Comparison of ENCODE assay signal across 18 cellular contexts in genomic region chr4:168521736-168522135, GRCh38.
"Had no signal": no experiment of that assay in that cellular context is flagged by ENCODE, and none has a peak within 500 bp of the region (broad histone marks: within the 10 kb centered on the region; RNA-seq: fewer than 3 reads in every experiment).

No MANE protein-coding gene starts in this region.

- H3K4me3 Mint-ChIP-seq: activated CD8-positive, alpha-beta memory T cell treated with anti-CD3 and anti-CD28 coated beads, Interleukin-2, amount 10 ng/mL, durations not matched to agents 7 days and 5 days; activated naive CD8-positive, alpha-beta T cell; activated T-cell treated with anti-CD3 and anti-CD28 coated beads, Interleukin-2, amount 50 U/mL, for 24 hours; neural crest cell had no signal

- H3K4me1 ChIP-seq: parathyroid adenoma, vagina had no signal

- H3K9me3 ChIP-seq: esophagus squamous epithelium, tibial nerve, vagina had no signal

- H3K36me3 ChIP-seq: esophagus squamous epithelium, tibial nerve, vagina had no signal

- DNase-seq: activated CD4-positive, alpha-beta T cell treated with anti-CD3 and anti-CD28 coated beads for 1 hour; activated CD4-positive, alpha-beta T cell treated with anti-CD3 and anti-CD28 coated beads, Interleukin-2, amount 50 U/mL, for 48 hours; activated CD8-positive, alpha-beta memory T cell treated with anti-CD3 and anti-CD28 coated beads, Interleukin-2, amount 10 ng/mL, durations not matched to agents 7 days and 5 days; activated effector memory CD4-positive, alpha-beta T cell treated with Interleukin-2 at 50 U/mL for 16 hours; activated T-cell treated with anti-CD3 and anti-CD28 coated beads, Interleukin-2, amount 50 U/mL, for 24 hours; esophagus squamous epithelium; foreskin keratinocyte; head of caudate nucleus; mesendoderm; retina; T1000 had no signal

- H3K4me1 Mint-ChIP-seq: activated CD8-positive, alpha-beta memory T cell treated with anti-CD3 and anti-CD28 coated beads, Interleukin-2, amount 10 ng/mL, durations not matched to agents 7 days and 5 days had no signal

- FAIRE-seq: keratinocyte had no signal

- H3K36me3 Mint-ChIP-seq: activated CD8-positive, alpha-beta memory T cell treated with anti-CD3 and anti-CD28 coated beads, Interleukin-2, amount 10 ng/mL, durations not matched to agents 7 days and 5 days; activated naive CD8-positive, alpha-beta T cell had no signal

- H3K9ac ChIP-seq: parathyroid adenoma had no signal

- H3K9me3 Mint-ChIP-seq: activated T-cell treated with anti-CD3 and anti-CD28 coated beads, Interleukin-2, amount 50 U/mL, for 24 hours had no signal

- H3K27me3 ChIP-seq: foreskin keratinocyte, tibial nerve, vagina had no signal

- H3K27ac ChIP-seq: esophagus squamous epithelium, foreskin keratinocyte, parathyroid adenoma, skin epidermis, tibial nerve, vagina had no signal

- H3K27ac Mint-ChIP-seq: activated CD8-positive, alpha-beta memory T cell treated with anti-CD3 and anti-CD28 coated beads, Interleukin-2, amount 10 ng/mL, durations not matched to agents 7 days and 5 days; activated naive CD8-positive, alpha-beta T cell; activated T-cell treated with anti-CD3 and anti-CD28 coated beads, Interleukin-2, amount 50 U/mL, for 24 hours had no signal

- H2AFZ ChIP-seq: parathyroid adenoma had no signal

- H3K79me2 ChIP-seq: parathyroid adenoma had no signal

- H3K4me3 ChIP-seq: esophagus squamous epithelium, skin epidermis, tibial nerve, vagina had no signal

- ATAC-seq: activated CD8-positive, alpha-beta memory T cell treated with anti-CD3 and anti-CD28 coated beads, Interleukin-2, amount 10 ng/mL, durations not matched to agents 7 days and 5 days; foreskin keratinocyte had no signal
